ENCODE assay signal across 35 cellular contexts in the genomic region with DNA sequence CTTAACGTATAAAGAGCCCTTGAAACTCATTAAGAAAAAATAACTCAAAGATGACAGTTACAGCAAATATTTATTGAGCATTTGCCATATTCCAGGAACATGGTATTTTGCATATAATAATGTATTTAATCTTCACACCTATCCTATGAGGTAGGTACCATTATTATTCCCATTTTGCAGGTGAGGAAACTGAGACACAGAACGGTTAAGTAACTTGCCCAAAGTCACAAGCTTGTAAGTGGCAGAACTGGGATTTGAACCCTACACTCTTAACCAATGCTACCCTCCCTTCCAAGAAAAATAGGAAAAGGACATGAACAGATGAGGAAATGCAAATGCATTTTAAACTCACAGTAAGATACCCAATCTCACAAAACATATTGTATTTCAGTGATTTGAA. TPM values are rescaled to one million over a fixed set of nuclear protein-coding genes. Genes with fewer than 3 reads are reported as not detected.
DNase-seq lines count a peak whose midpoint lies in the region; ATAC-seq, FAIRE-seq and TF ChIP-seq lines count a peak whose summit lies in the region.
"Had no signal": no experiment of that assay in that cellular context is flagged by ENCODE, and none has a peak within 500 bp of the region (broad histone marks: within the 10 kb centered on the region; RNA-seq: fewer than 3 reads in every experiment).

No MANE protein-coding gene starts in this region.

- peaks cover 56% of the 10 kb centered on the region for H3K4me1 ChIP-seq in HepG2 (ENCODE audit: insufficient read depth, low read length)
- H3K4me1 ChIP-seq in right lobe of liver, result peaks cover 0 to 51% (median 16%) of the 10 kb centered on the region in 4 donors
- peaks cover 16 to 22% of the 10 kb centered on the region in 2 experiments; a peak in 4 of 5 replicates for H3K4me1 ChIP-seq in K562 (replicated peaks in 1 of 2; ENCODE audit: control insufficient read depth in 2 of 2, insufficient read depth in 2 of 2, low read length in 2 of 2)

- FAIRE-seq in HepG2 (lab: Jason Lieb, UNC) (no peak), K562 (lab: Jason Lieb, UNC) (no peak)
- FAIRE-seq: A204.1, A549, D721Med had no signal

- H3K9me3 ChIP-seq in HepG2 (ENCODE audit: low read length) (no peaks in the 10 kb centered on the region), right lobe of liver (no peaks in the 10 kb centered on the region), K562 (replicated peaks; ENCODE audit: control insufficient read depth, insufficient read depth, low read depth, low read length) (no peaks in the 10 kb centered on the region)
- H3K9me3 ChIP-seq: A549; BLaER1; BLaER1 treated with 17β-estradiol and CSF1 and Interleukin-3, amounts not matched to agents 10 nM and 100 nM; Caco-2 had no signal

- no peak for TF ChIP-seq RAD21 in HepG2 (CRISPR knock-in tag; IDR thresholded peaks at IDR 0.05)
- no peak for TF ChIP-seq RAD21 in K562 (CRISPR knock-in tag; conservative IDR thresholded peaks at IDR 0.05 in 1 of 2, IDR thresholded peaks at IDR 0.05 in 1 of 2)

- ATAC-seq in HepG2, result no peak
- ATAC-seq in right lobe of liver, result no peak
- no peak for ATAC-seq in K562
- ATAC-seq in left ventricle myocardium superior, result no peak
- ATAC-seq: A549; CD8-positive, alpha-beta T cell had no signal

- H3K27me3 Mint-ChIP-seq in neural crest cell (ENCODE audit: low read depth), result no peaks in the 10 kb centered on the region
- H3K27me3 Mint-ChIP-seq in endothelial cell (ENCODE audit: unreplicated experiment), result peaks cover 14% of the 10 kb centered on the region
- H3K27me3 Mint-ChIP-seq: B cell; CD4-positive, alpha-beta memory T cell; CD4-positive, alpha-beta T cell; CD4-positive, CD25-positive, alpha-beta regulatory T cell; CD8-positive, alpha-beta memory T cell had no signal

- CTCF ChIA-PET in HepG2 (lab: Yijun Ruan, JAX; ENCODE audit: low intra/inter-chr PET ratio, low total read pairs), result interaction anchor here (5.9 kb wide), 1 partner anchor 51 kb away, joined by 115 read pairs; no protein-coding TSS in a partner anchor
- CTCF ChIA-PET in K562 (lab: Yijun Ruan, JAX; ENCODE audit: low intra/inter-chr PET ratio), result no interaction called here

- H3K36me3 ChIP-seq in HepG2 (replicated peaks in 1 of 2; ENCODE audit: control insufficient read depth in 1 of 2, insufficient read depth in 2 of 2, low read length in 2 of 2) (no peaks in the 10 kb centered on the region), right lobe of liver (no peaks in the 10 kb centered on the region), K562 (ENCODE audit: control insufficient read depth, insufficient read depth, low read length) (0 out of 3 replicates have a peak, but pooled peaks cover 2% of the 10 kb centered on the region)
- H3K36me3 ChIP-seq: BE2C had no signal

- H3K4me3 Mint-ChIP-seq in neural crest cell (peak overlapping the region; percentile 67), endothelial cell (ENCODE audit: unreplicated experiment) (no peak overlapping the region)
- H3K4me3 Mint-ChIP-seq: B cell; CD14-positive monocyte; CD4-positive, alpha-beta memory T cell; CD4-positive, alpha-beta T cell; CD4-positive, CD25-positive, alpha-beta regulatory T cell; CD8-positive, alpha-beta T cell had no signal

- no peak for DNase-seq in HepG2 (ENCODE audit: low spot score)
- DNase-seq in right lobe of liver, result no peak
- no peak for DNase-seq in K562 (ENCODE audit: extremely low read depth in 1 of 4, low spot score in 3 of 4)
- no peak for DNase-seq in neural crest cell (ENCODE audit: low read depth, low spot score)
- DNase-seq in endothelial cell (ENCODE audit: low spot score), result no peak
- DNase-seq in left ventricle myocardium superior, result no peak
- DNase-seq: 8988T; ACHN; AML-193; BE2C; C1 segment of cervical spinal cord; Caco-2; Calu3; CD4-positive, alpha-beta memory T cell; CD4-positive, alpha-beta T cell; CD4-positive, CD25-positive, alpha-beta regulatory T cell; CD8-positive, alpha-beta memory T cell; CD8-positive, alpha-beta T cell; COR-L47; DMS 273 treated with DMSO at 0.1 percent for 48 hours; DMS153; DMS53; DMS79; DMS79 treated with DMSO at 0.1 percent for 48 hours; DND-41; EL had no signal

- no peak for TF ChIP-seq EP300 in HepG2 (IDR thresholded peaks at IDR 0.05; ENCODE audit: low read depth in 2 of 2, low read length in 2 of 2)
- TF ChIP-seq EP300 in HepG2 (CRISPR knock-in tag; IDR thresholded peaks at IDR 0.05; ENCODE audit: borderline replicate concordance), result no peak
- TF ChIP-seq EP300 in K562 (IDR thresholded peaks at IDR 0.05; ENCODE audit: low read length), result no peak

- H3K27ac ChIP-seq in HepG2 (ENCODE audit: extremely low read length, insufficient read depth, low read length) (no peak overlapping the region), right lobe of liver (no peak overlapping the region), K562 (ENCODE audit: extremely low read depth, low read depth, low read length) (no peak overlapping the region)
- H3K27ac ChIP-seq: 22Rv1; A549; BLaER1; BLaER1 treated with 17β-estradiol and CSF1 and Interleukin-3, amounts not matched to agents 10 nM and 100 nM; C4-2B had no signal

- WGBS in HepG2 (ENCODE audit: low lambda C conversion rate), result 79% methylated on average over 2 of the region's 2 CpGs
- WGBS in right lobe of liver (ENCODE audit: insufficient coverage, low coverage, low lambda C conversion rate, missing lambda C conversion rate), result 57% methylated on average over 2 of the region's 2 CpGs
- WGBS in K562 (ENCODE audit: insufficient coverage, low coverage, missing lambda C conversion rate), result 41% methylated on average over 2 of the region's 2 CpGs

- H3K4me3 ChIP-seq in HepG2 (replicated peaks in 1 of 3; ENCODE audit: insufficient read depth in 1 of 3, low read depth in 2 of 3, low read length in 3 of 3), result no peak overlapping the region
- no peak overlapping the region for H3K4me3 ChIP-seq in right lobe of liver
- H3K4me3 ChIP-seq in K562, result no peak overlapping the region
- H3K4me3 ChIP-seq: A549; BLaER1; BLaER1 treated with 17β-estradiol and CSF1 and Interleukin-3, amounts not matched to agents 10 nM and 100 nM had no signal

- H3K4me1 Mint-ChIP-seq in neural crest cell (peaks cover 25% of the 10 kb centered on the region), endothelial cell (ENCODE audit: unreplicated experiment) (peaks cover 23% of the 10 kb centered on the region)

- H3K27ac Mint-ChIP-seq in neural crest cell (ENCODE audit: unreplicated experiment) (no peak overlapping the region), endothelial cell (ENCODE audit: unreplicated experiment) (no peak overlapping the region)
- H3K27ac Mint-ChIP-seq: B cell; CD4-positive, alpha-beta T cell; CD4-positive, CD25-positive, alpha-beta regulatory T cell; CD8-positive, alpha-beta T cell had no signal

- H3K9me1 ChIP-seq in K562 (ENCODE audit: control insufficient read depth, insufficient read depth, low read length), result no peaks in the 10 kb centered on the region

- no peak overlapping the region for H2AFZ ChIP-seq in HepG2 (ENCODE audit: low read length)
- no peak overlapping the region for H2AFZ ChIP-seq in K562 (ENCODE audit: low read depth, low read length)

- in situ Hi-C loops in HepG2 (cut with HindIII; ENCODE audit: extremely low pct_ligation_motif_present, low pct_unique_long_range_greater_than_20kb), result loop anchor here (10.0 kb wide), 1 partner anchor 467 kb away; no protein-coding TSS in a partner anchor
- in situ Hi-C loops in K562 (cut with MboI), result no loop called here

- intact Hi-C loops in HepG2 (cut with micrococcal nuclease; ENCODE audit: unreplicated experiment), result no loop called here
- intact Hi-C loops in right lobe of liver (cut with DNase I), result loop anchor here in 1 of 2 donors (5.0 kb wide), 1 partner anchor 54 kb away; no protein-coding TSS in a partner anchor
- intact Hi-C loops in K562 (cut with micrococcal nuclease), result no loop called here
- intact Hi-C loops in left ventricle myocardium superior (cut with micrococcal nuclease), result no loop called here

- H3K9me3 Mint-ChIP-seq in neural crest cell (no peaks in the 10 kb centered on the region), endothelial cell (ENCODE audit: unreplicated experiment) (no peaks in the 10 kb centered on the region)
- H3K9me3 Mint-ChIP-seq: CD4-positive, alpha-beta memory T cell; CD4-positive, alpha-beta T cell; CD4-positive, CD25-positive, alpha-beta regulatory T cell; CD8-positive, alpha-beta memory T cell; CD8-positive, alpha-beta T cell had no signal

- H4K20me1 ChIP-seq in HepG2 (ENCODE audit: insufficient read depth, low read length) (no peaks in the 10 kb centered on the region), K562 (replicated peaks; ENCODE audit: control insufficient read depth, insufficient read depth, low read length) (no peaks in the 10 kb centered on the region)
- H4K20me1 ChIP-seq: BLaER1; BLaER1 treated with 17β-estradiol and CSF1 and Interleukin-3, amounts not matched to agents 10 nM and 100 nM had no signal

- peaks cover 6% of the 10 kb centered on the region for H3K36me3 Mint-ChIP-seq in neural crest cell (ENCODE audit: low read depth)
- peaks cover 12% of the 10 kb centered on the region for H3K36me3 Mint-ChIP-seq in endothelial cell (ENCODE audit: low read depth, unreplicated experiment)
- H3K36me3 Mint-ChIP-seq: CD4-positive, alpha-beta memory T cell; CD4-positive, CD25-positive, alpha-beta regulatory T cell had no signal

- H3K9ac ChIP-seq in HepG2 (ENCODE audit: insufficient read depth, low read depth, low read length), result no peak overlapping the region
- no peak overlapping the region for H3K9ac ChIP-seq in K562 (ENCODE audit: insufficient read depth in 1 of 2, low read depth in 2 of 2, low read length in 2 of 2)
- H3K9ac ChIP-seq: BLaER1; BLaER1 treated with 17β-estradiol and CSF1 and Interleukin-3, amounts not matched to agents 10 nM and 100 nM had no signal

- POLR2A ChIA-PET in HepG2 (lab: Yijun Ruan, JAX) (interaction anchor here (1.2 kb wide), 1 partner anchor 53 kb away, joined by 3 read pairs; no protein-coding TSS in a partner anchor), K562 (lab: Yijun Ruan, JAX) (interaction anchor here (0.8 to 1.5 kb wide), 2 partner anchors 10 to 17 kb away, joined by 3 to 5 read pairs; no protein-coding TSS in a partner anchor)

- H3K27me3 ChIP-seq in HepG2 (ENCODE audit: control insufficient read depth in 1 of 2, insufficient read depth in 2 of 2, low read length in 2 of 2) (no peaks in the 10 kb centered on the region; a peak in 1 of 5 replicates), right lobe of liver (no peaks in the 10 kb centered on the region), K562 (ENCODE audit: control insufficient read depth in 2 of 2, insufficient read depth in 2 of 2, low read length in 2 of 2) (no peaks in the 10 kb centered on the region)
- H3K27me3 ChIP-seq: BE2C; BLaER1; BLaER1 treated with 17β-estradiol and CSF1 and Interleukin-3, amounts not matched to agents 10 nM and 100 nM had no signal

- TF ChIP-seq CTCF in HepG2 (CRISPR knock-in tag; IDR thresholded peaks at IDR 0.05), result no peak
- no peak for TF ChIP-seq CTCF in right lobe of liver (IDR thresholded peaks at IDR 0.05)
- TF ChIP-seq CTCF in K562 (IDR thresholded peaks at IDR 0.05 in 2 of 3, conservative IDR thresholded peaks at IDR 0.05 in 1 of 3; ENCODE audit: insufficient read depth in 2 of 3, low read depth in 1 of 3, low read length in 3 of 3), result no peak
- no peak for TF ChIP-seq CTCF in neural crest cell (conservative IDR thresholded peaks at IDR 0.05)
- no peak for TF ChIP-seq CTCF in endothelial cell (IDR thresholded peaks at IDR 0.05; ENCODE audit: unreplicated experiment)

- BruUV-seq in HepG2 (replicated peaks; lab: Mats Ljungman, UMichigan) (no TSS peak), K562 (replicated peaks; lab: Mats Ljungman, UMichigan) (no TSS peak)

- TF ChIP-seq POLR2A in HepG2 (IDR thresholded peaks at IDR 0.05; ENCODE audit: insufficient read depth in 1 of 2, low read depth in 2 of 2, low read length in 2 of 2) (no peak), right lobe of liver (IDR thresholded peaks at IDR 0.05) (no peak), K562 (conservative IDR thresholded peaks at IDR 0.05) (no peak)

- no peak overlapping the region for H3K4me2 ChIP-seq in HepG2 (ENCODE audit: low read depth, low read length)
- no peak overlapping the region for H3K4me2 ChIP-seq in K562 (ENCODE audit: insufficient read depth, low read length)
- H3K4me2 ChIP-seq: A549; BLaER1; BLaER1 treated with 17β-estradiol and CSF1 and Interleukin-3, amounts not matched to agents 10 nM and 100 nM had no signal

- H3K79me2 ChIP-seq in HepG2 (ENCODE audit: insufficient read depth, low read length), result peaks cover 18% of the 10 kb centered on the region
- H3K79me2 ChIP-seq in K562 (ENCODE audit: control insufficient read depth, insufficient read depth, low read length), result peaks cover 18% of the 10 kb centered on the region

RNA-seq across cellular contexts. Expression of gene UBE2V1, which starts 5.3 kb away (rescaled TPM):
- total RNA-seq in HepG2 (2016; rRNA removed; fragmentation: Illumina TruSeq; extraction: Trizol) (81.3 and 85.1 TPM in 2 replicates), right lobe of liver (10 to 100 TPM; 38.2 to 49.4 (median 44.3) TPM), K562 (2014; rRNA removed) (62.8 and 94.6 TPM in 2 replicates), K562 (2014; rRNA removed; fragmentation: Illumina TruSeq; extraction: Trizol) (93.0 and 107 TPM in 2 replicates), K562 (2015; rRNA removed; fragmentation: Illumina TruSeq; extraction: Trizol) (93.5 and 94.9 TPM in 2 replicates), K562 (2021) (113 and 119 TPM in 2 replicates), neural crest cell (147 and 177 TPM in 2 replicates), endothelial cell (ENCODE audit: unreplicated experiment) (223 TPM), left ventricle myocardium superior (92.6 TPM)
- 39.8 and 41.0 TPM in 2 replicates for total RNA-seq in HepG2 (2016; cell fraction: cytosol; rRNA removed; fragmentation: Illumina TruSeq; extraction: Trizol; ENCODE audit: low read depth)
- total RNA-seq in HepG2 (2016; cell fraction: insoluble cytoplasmic fraction; rRNA removed; fragmentation: Illumina TruSeq; extraction: Trizol), result 75.7 and 82.4 TPM in 2 replicates
- 77.9 and 85.1 TPM in 2 replicates for total RNA-seq in HepG2 (2016; cell fraction: membrane; rRNA removed; fragmentation: Illumina TruSeq; extraction: Trizol)
- total RNA-seq in HepG2 (2016; cell fraction: nucleus; rRNA removed; fragmentation: Illumina TruSeq; extraction: Trizol), result 90.9 and 96.1 TPM in 2 replicates
- polyA plus RNA-seq in HepG2 (2011; rRNA removed) (102 and 132 TPM in 2 replicates), K562 (2011; rRNA removed) (112 and 129 TPM in 2 replicates), K562 (2014; fragmentation: Illumina TruSeq; extraction: Trizol) (237 and 271 TPM in 2 replicates), K562 (2014; fragmentation: Nextera tagmentation; extraction: Ambion mirVana) (100 to 1,000 TPM; 145 to 357 TPM), K562 (2014; rRNA removed) (146 and 170 TPM in 2 replicates)
- 86.6 and 115 TPM in 2 replicates for polyA plus RNA-seq in HepG2 (2011; cell fraction: cytosol; rRNA removed)
- 112 and 127 TPM in 2 replicates for polyA plus RNA-seq in HepG2 (2011; cell fraction: nucleus; rRNA removed)
- 131 and 175 TPM in 2 replicates for polyA plus RNA-seq in HepG2 (2012)
- 88.5 and 88.7 TPM in 2 replicates for polyA plus RNA-seq in HepG2 (2016; cell fraction: cytosol; fragmentation: Illumina TruSeq; extraction: Trizol; ENCODE audit: low read depth)
- 203 and 260 TPM in 2 replicates for polyA plus RNA-seq in HepG2 (2016; cell fraction: insoluble cytoplasmic fraction; fragmentation: Illumina TruSeq; extraction: Trizol; ENCODE audit: low read depth)
- polyA plus RNA-seq in HepG2 (2016; cell fraction: membrane; fragmentation: Illumina TruSeq; extraction: Trizol; ENCODE audit: low read depth), result 179 and 185 TPM in 2 replicates
- polyA plus RNA-seq in HepG2 (2016; cell fraction: nucleus; fragmentation: Illumina TruSeq; extraction: Trizol; ENCODE audit: insufficient read depth, low read depth), result 152 and 171 TPM in 2 replicates
- 54.3 and 62.1 TPM in 2 replicates for polyA minus RNA-seq in HepG2 (2011; rRNA and poly(A)+ RNA removed; ENCODE audit: low replicate concordance)
- polyA minus RNA-seq in HepG2 (2011; cell fraction: cytosol; rRNA and poly(A)+ RNA removed), result 50.5 and 51.3 TPM in 2 replicates
- polyA minus RNA-seq in HepG2 (2011; cell fraction: nucleus; rRNA and poly(A)+ RNA removed), result 273 and 299 TPM in 2 replicates
- 218 and 364 TPM in 2 replicates for total RNA-seq in K562 (2011; cell fraction: chromatin; rRNA removed; ENCODE audit: low replicate concordance)
- total RNA-seq in K562 (2011; cell fraction: nucleolus; rRNA removed), result 115 and 134 TPM in 2 replicates
- 295 and 429 TPM in 2 replicates for total RNA-seq in K562 (2011; cell fraction: nucleoplasm; rRNA removed)
- polyA plus RNA-seq in K562 (2011; cell fraction: cytosol; rRNA removed), result 77.3 and 148 TPM in 2 replicates
- polyA plus RNA-seq in K562 (2011; cell fraction: nucleus; rRNA removed), result 118 and 127 TPM in 2 replicates
- 139 and 160 TPM in 2 replicates for polyA plus RNA-seq in K562 (2012)
- polyA minus RNA-seq in K562 (2011; rRNA and poly(A)+ RNA removed), result 132 and 142 TPM in 2 replicates
- polyA minus RNA-seq in K562 (2011; cell fraction: cytosol; rRNA and poly(A)+ RNA removed), result 41.7 and 44.1 TPM in 2 replicates
- 67.2 and 111 TPM in 2 replicates for polyA minus RNA-seq in K562 (2011; cell fraction: nucleus; rRNA and poly(A)+ RNA removed)

RNA-seq across cellular contexts. Expression of gene PEDS1, which starts 35.3 kb away (rescaled TPM):
- total RNA-seq in HepG2 (2016; rRNA removed; fragmentation: Illumina TruSeq; extraction: Trizol), result 21.4 and 30.5 TPM in 2 replicates
- total RNA-seq in HepG2 (2016; cell fraction: cytosol; rRNA removed; fragmentation: Illumina TruSeq; extraction: Trizol; ENCODE audit: low read depth), result 17.9 and 19.8 TPM in 2 replicates
- 16.4 and 29.4 TPM in 2 replicates for total RNA-seq in HepG2 (2016; cell fraction: insoluble cytoplasmic fraction; rRNA removed; fragmentation: Illumina TruSeq; extraction: Trizol)
- total RNA-seq in HepG2 (2016; cell fraction: membrane; rRNA removed; fragmentation: Illumina TruSeq; extraction: Trizol), result 40.2 and 46.0 TPM in 2 replicates
- 19.8 and 24.1 TPM in 2 replicates for total RNA-seq in HepG2 (2016; cell fraction: nucleus; rRNA removed; fragmentation: Illumina TruSeq; extraction: Trizol)
- polyA plus RNA-seq in HepG2 (2011; rRNA removed), result 93.9 and 105 TPM in 2 replicates
- polyA plus RNA-seq in HepG2 (2011; cell fraction: cytosol; rRNA removed), result 58.6 and 81.5 TPM in 2 replicates
- polyA plus RNA-seq in HepG2 (2011; cell fraction: nucleus; rRNA removed), result 45.3 and 46.9 TPM in 2 replicates
- polyA plus RNA-seq in HepG2 (2012), result 29.0 and 44.1 TPM in 2 replicates
- 31.6 and 35.7 TPM in 2 replicates for polyA plus RNA-seq in HepG2 (2016; cell fraction: cytosol; fragmentation: Illumina TruSeq; extraction: Trizol; ENCODE audit: low read depth)
- polyA plus RNA-seq in HepG2 (2016; cell fraction: insoluble cytoplasmic fraction; fragmentation: Illumina TruSeq; extraction: Trizol; ENCODE audit: low read depth), result 33.1 and 37.1 TPM in 2 replicates
- 65.7 and 67.3 TPM in 2 replicates for polyA plus RNA-seq in HepG2 (2016; cell fraction: membrane; fragmentation: Illumina TruSeq; extraction: Trizol; ENCODE audit: low read depth)
- polyA plus RNA-seq in HepG2 (2016; cell fraction: nucleus; fragmentation: Illumina TruSeq; extraction: Trizol; ENCODE audit: insufficient read depth, low read depth), result 60.4 and 64.9 TPM in 2 replicates
- polyA minus RNA-seq in HepG2 (2011; rRNA and poly(A)+ RNA removed; ENCODE audit: low replicate concordance), result 171 and 190 TPM in 2 replicates
- 44.9 and 49.0 TPM in 2 replicates for polyA minus RNA-seq in HepG2 (2011; cell fraction: cytosol; rRNA and poly(A)+ RNA removed)
- polyA minus RNA-seq in HepG2 (2011; cell fraction: nucleus; rRNA and poly(A)+ RNA removed), result 12.5 and 14.5 TPM in 2 replicates
- 10 to 100 TPM in 5 of 6 experiments, 1 to 10 TPM in 1; 6.9 to 25.3 (median 13.7) TPM for total RNA-seq in right lobe of liver
- 13.1 and 31.5 TPM in 2 replicates for total RNA-seq in K562 (2011; cell fraction: chromatin; rRNA removed; ENCODE audit: low replicate concordance)
- 28.4 and 33.9 TPM in 2 replicates for total RNA-seq in K562 (2011; cell fraction: nucleolus; rRNA removed)
- 33.6 and 54.6 TPM in 2 replicates for total RNA-seq in K562 (2011; cell fraction: nucleoplasm; rRNA removed)
- total RNA-seq in K562 (2014; rRNA removed), result 32.8 and 43.9 TPM in 2 replicates
- total RNA-seq in K562 (2014; rRNA removed; fragmentation: Illumina TruSeq; extraction: Trizol), result 11.4 and 17.1 TPM in 2 replicates
- 24.7 and 24.9 TPM in 2 replicates for total RNA-seq in K562 (2015; rRNA removed; fragmentation: Illumina TruSeq; extraction: Trizol)
- 28.0 and 28.5 TPM in 2 replicates for total RNA-seq in K562 (2021)
- 23.6 and 53.8 TPM in 2 replicates for polyA plus RNA-seq in K562 (2011; rRNA removed)
- polyA plus RNA-seq in K562 (2011; cell fraction: cytosol; rRNA removed), result 65.7 and 87.4 TPM in 2 replicates
- 22.6 and 23.4 TPM in 2 replicates for polyA plus RNA-seq in K562 (2011; cell fraction: nucleus; rRNA removed)
- polyA plus RNA-seq in K562 (2012), result 24.6 and 36.8 TPM in 2 replicates
- 38.5 and 40.3 TPM in 2 replicates for polyA plus RNA-seq in K562 (2014; fragmentation: Illumina TruSeq; extraction: Trizol)
- 1 to 10 TPM; 2.9 to 3.9 TPM for polyA plus RNA-seq in K562 (2014; fragmentation: Nextera tagmentation; extraction: Ambion mirVana)
- 24.2 and 29.4 TPM in 2 replicates for polyA plus RNA-seq in K562 (2014; rRNA removed)
- 33.6 and 49.2 TPM in 2 replicates for polyA minus RNA-seq in K562 (2011; rRNA and poly(A)+ RNA removed)
- polyA minus RNA-seq in K562 (2011; cell fraction: cytosol; rRNA and poly(A)+ RNA removed), result 34.3 and 45.2 TPM in 2 replicates
- polyA minus RNA-seq in K562 (2011; cell fraction: nucleus; rRNA and poly(A)+ RNA removed), result 4.0 and 5.9 TPM in 2 replicates
- 26.1 and 29.1 TPM in 2 replicates for total RNA-seq in neural crest cell
- total RNA-seq in endothelial cell (ENCODE audit: unreplicated experiment), result 39.7 TPM
- total RNA-seq in left ventricle myocardium superior, result 31.1 TPM
